10 cellular contexts compared by ENCODE assay signal in the genomic region with DNA sequence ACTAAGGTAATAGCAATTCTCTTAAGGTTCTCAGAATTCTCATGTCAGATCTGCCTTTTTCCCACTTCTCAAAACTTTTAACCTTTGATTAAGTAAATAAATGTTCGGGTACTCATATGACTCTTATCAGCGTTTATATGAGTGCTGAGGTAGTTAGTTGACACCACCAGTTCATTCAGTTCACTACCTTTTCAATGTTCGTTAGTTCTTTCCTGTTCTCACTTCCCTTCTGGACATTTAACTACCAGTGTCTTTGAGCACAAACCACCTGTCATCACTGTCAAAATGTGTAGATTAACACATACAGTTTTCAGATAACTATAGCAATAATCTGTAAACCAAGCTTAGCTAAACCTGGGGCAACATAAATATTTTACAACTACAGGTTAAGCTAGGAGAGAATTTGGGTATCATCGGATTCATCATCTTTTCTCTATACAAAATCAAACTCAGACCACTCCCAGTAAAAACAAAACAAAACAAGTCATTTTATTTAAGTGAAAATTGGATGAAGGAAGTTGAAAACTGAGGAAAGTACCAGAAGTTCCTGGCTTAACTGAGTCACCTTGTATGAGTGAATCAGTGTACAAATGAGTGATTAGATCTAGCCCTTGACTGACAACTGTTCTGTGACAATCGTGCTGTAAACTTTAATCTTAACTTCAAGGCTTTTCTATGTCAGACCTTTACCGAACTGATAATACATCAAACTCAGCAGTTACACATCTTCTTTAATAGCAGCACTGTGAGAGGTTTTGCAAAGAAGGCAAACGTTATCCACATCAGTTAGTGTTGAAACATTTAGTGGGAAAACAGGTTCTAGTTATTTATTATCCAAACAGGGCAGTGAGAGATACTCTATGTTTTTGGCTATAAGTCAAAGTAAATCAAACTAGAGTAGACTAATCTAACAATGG. TPM values are rescaled to one million over a fixed set of nuclear protein-coding genes. Genes with fewer than 3 reads are reported as not detected.
A peak's percentile ranks its signal among the peaks of the same experiment; 100 is the strongest.
DNase-seq lines count a peak whose midpoint lies in the region; ATAC-seq and TF ChIP-seq lines count a peak whose summit lies in the region.
"Had no signal": no experiment of that assay in that cellular context is flagged by ENCODE, and none has a peak within 500 bp of the region (broad histone marks: within the 10 kb centered on the region; RNA-seq: fewer than 3 reads in every experiment).

No MANE protein-coding gene starts in this region.

- no peak for TF ChIP-seq CTCF in OCI-LY1 (IDR thresholded peaks at IDR 0.05; ENCODE audit: low read length)

- H3K79me2 ChIP-seq in OCI-LY1 (ENCODE audit: insufficient read depth, low read length), result no peaks in the 10 kb centered on the region

- H3K27ac ChIP-seq in OCI-LY1 (ENCODE audit: low read depth, low read length, poor library complexity, severe bottlenecking), result peak overlapping the region; percentile 59
- no peak overlapping the region for H3K27ac ChIP-seq in aorta (ENCODE audit: low read depth in 1 of 2, low read length in 2 of 2)
- H3K27ac ChIP-seq in naive thymus-derived CD4-positive, alpha-beta T cell (ENCODE audit: low read depth, low read length), result no peak overlapping the region
- H3K27ac ChIP-seq: SJCRH30 had no signal

- CTCF ChIA-PET in naive thymus-derived CD4-positive, alpha-beta T cell (lab: Charles Lee), result interaction anchor here (0.5 kb wide), 1 partner anchor 12 kb away, joined by 3 read pairs; no protein-coding TSS in a partner anchor

- no peaks in the 10 kb centered on the region for H3K36me3 Mint-ChIP-seq in stimulated activated naive B cell treated with anti-CD40 and anti-IgM and Interleukin-4, amounts not matched to agents 10 μg/mL and 1 μg/mL and 100 μg/mL, for 72 hours
- H3K36me3 Mint-ChIP-seq in naive thymus-derived CD4-positive, alpha-beta T cell, result no peaks in the 10 kb centered on the region
- H3K36me3 Mint-ChIP-seq: activated naive CD4-positive, alpha-beta T cell treated with anti-CD3 and anti-CD28 coated beads, Interleukin-2, amount 50 U/mL, for 24 hours had no signal

- ATAC-seq in activated CD4-positive, CD25-positive, alpha-beta regulatory T cell treated with anti-CD3 and anti-CD28 coated beads, Interleukin-2, amount 50 U/mL, for 24 hours, result peak; percentile 26 to 64
- ATAC-seq in HG02798 (IDR thresholded peaks at IDR 0.05; ENCODE audit: poor library complexity, unreplicated experiment) (peak; percentile 85), aorta (ENCODE audit: low FRiP score) (no peak)
- peak; percentile 88 to 92 for ATAC-seq in stimulated activated naive B cell treated with anti-CD40 and anti-IgM and Interleukin-4, amounts not matched to agents 10 μg/mL and 1 μg/mL and 100 μg/mL, for 72 hours (replicated peaks)
- no peak for ATAC-seq in naive thymus-derived CD4-positive, alpha-beta T cell

- H4K20me1 ChIP-seq in OCI-LY1 (ENCODE audit: insufficient read depth, low read length), result no peaks in the 10 kb centered on the region

- no peaks in the 10 kb centered on the region for H3K9me3 ChIP-seq in OCI-LY1 (ENCODE audit: low read length)
- no peaks in the 10 kb centered on the region for H3K9me3 ChIP-seq in aorta (ENCODE audit: control insufficient read depth, low read length)
- no peaks in the 10 kb centered on the region for H3K9me3 ChIP-seq in naive thymus-derived CD4-positive, alpha-beta T cell (ENCODE audit: control insufficient read depth in 2 of 3, low read length in 3 of 3)
- H3K9me3 ChIP-seq: SJCRH30 had no signal

- H3K36me3 ChIP-seq in OCI-LY1 (ENCODE audit: insufficient read depth, low read length), result no peaks in the 10 kb centered on the region
- H3K36me3 ChIP-seq in aorta (ENCODE audit: control insufficient read depth in 1 of 2, insufficient read depth in 2 of 2, low read length in 1 of 2), result no peaks in the 10 kb centered on the region
- H3K36me3 ChIP-seq in naive thymus-derived CD4-positive, alpha-beta T cell (ENCODE audit: control insufficient read depth in 2 of 3, insufficient read depth in 3 of 3, low read length in 3 of 3), result no peaks in the 10 kb centered on the region
- H3K36me3 ChIP-seq: SJCRH30 had no signal

- H3K4me3 ChIP-seq in OCI-LY1 (ENCODE audit: low read depth, low read length, poor library complexity, severe bottlenecking) (no peak overlapping the region), aorta (ENCODE audit: low read length in 2 of 2) (no peak overlapping the region)
- no peak overlapping the region for H3K4me3 ChIP-seq in naive thymus-derived CD4-positive, alpha-beta T cell (ENCODE audit: low read length)
- H3K4me3 ChIP-seq: SJCRH30 had no signal

- peaks cover 7 to 9% of the 10 kb centered on the region in 2 donors for H3K4me1 Mint-ChIP-seq in stimulated activated naive B cell treated with anti-CD40 and anti-IgM and Interleukin-4, amounts not matched to agents 10 μg/mL and 1 μg/mL and 100 μg/mL, for 72 hours
- no peaks in the 10 kb centered on the region for H3K4me1 Mint-ChIP-seq in naive thymus-derived CD4-positive, alpha-beta T cell
- H3K4me1 Mint-ChIP-seq: activated naive CD4-positive, alpha-beta T cell treated with anti-CD3 and anti-CD28 coated beads, Interleukin-2, amount 50 U/mL, for 24 hours had no signal

- DNase-seq in activated CD4-positive, CD25-positive, alpha-beta regulatory T cell treated with anti-CD3 and anti-CD28 coated beads, Interleukin-2, amount 50 U/mL, for 72 hours, result no peak
- no peak for DNase-seq in stimulated activated naive B cell treated with anti-CD40 and anti-IgM and Interleukin-4, amounts not matched to agents 10 μg/mL and 1 μg/mL and 100 μg/mL, for 72 hours
- DNase-seq in aorta, result no peak
- DNase-seq in NK-92 treated with Interleukin-12 subunit alpha and Interleukin-12 subunit beta, amount 100 ng/mL, for 24 hours (lab: John Stamatoyannopoulos, UW), result no peak
- no peak for DNase-seq in naive thymus-derived CD4-positive, alpha-beta T cell
- DNase-seq: SJCRH30 had no signal

- H3K9ac ChIP-seq in OCI-LY1 (ENCODE audit: low read length), result no peak overlapping the region; the same call in 1 of the 2 replicates

- H3K9me2 ChIP-seq in OCI-LY1 (ENCODE audit: low read depth, low read length), result no peaks in the 10 kb centered on the region

- no peaks in the 10 kb centered on the region for H3K9me3 Mint-ChIP-seq in stimulated activated naive B cell treated with anti-CD40 and anti-IgM and Interleukin-4, amounts not matched to agents 10 μg/mL and 1 μg/mL and 100 μg/mL, for 72 hours
- H3K9me3 Mint-ChIP-seq in naive thymus-derived CD4-positive, alpha-beta T cell, result peaks cover 0 to 1% (median 0%) of the 10 kb centered on the region in 11 donors
- H3K9me3 Mint-ChIP-seq: activated naive CD4-positive, alpha-beta T cell treated with anti-CD3 and anti-CD28 coated beads, Interleukin-2, amount 50 U/mL, for 24 hours had no signal

- 40 to 41% methylated on average over 7 of the region's 7 CpGs for WGBS in aorta, 2 donors

- peak overlapping the region; percentile 89 for H2AFZ ChIP-seq in OCI-LY1 (ENCODE audit: low read length)

- H3K4me3 Mint-ChIP-seq in stimulated activated naive B cell treated with anti-CD40 and anti-IgM and Interleukin-4, amounts not matched to agents 10 μg/mL and 1 μg/mL and 100 μg/mL, for 72 hours, result no peak overlapping the region
- H3K4me3 Mint-ChIP-seq in naive thymus-derived CD4-positive, alpha-beta T cell, result no peak overlapping the region
- H3K4me3 Mint-ChIP-seq: activated naive CD4-positive, alpha-beta T cell treated with anti-CD3 and anti-CD28 coated beads, Interleukin-2, amount 50 U/mL, for 24 hours had no signal

- peaks cover 13 to 15% of the 10 kb centered on the region in 2 donors for H3K27me3 Mint-ChIP-seq in stimulated activated naive B cell treated with anti-CD40 and anti-IgM and Interleukin-4, amounts not matched to agents 10 μg/mL and 1 μg/mL and 100 μg/mL, for 72 hours
- H3K27me3 Mint-ChIP-seq in naive thymus-derived CD4-positive, alpha-beta T cell, result peaks cover 10 to 34% (median 28%) of the 10 kb centered on the region in 5 donors

- H3K27me3 ChIP-seq in OCI-LY1 (ENCODE audit: insufficient read depth, low read length) (no peaks in the 10 kb centered on the region), aorta (ENCODE audit: control insufficient read depth in 1 of 2, insufficient read depth in 2 of 2, low read length in 1 of 2) (no peaks in the 10 kb centered on the region)
- H3K27me3 ChIP-seq in naive thymus-derived CD4-positive, alpha-beta T cell (ENCODE audit: control insufficient read depth in 2 of 2, insufficient read depth in 2 of 2, low read length in 2 of 2), result no peaks in the 10 kb centered on the region
- H3K27me3 ChIP-seq: SJCRH30 had no signal

- intact Hi-C loops in aorta (cut with DNase I), result no loop called here
- intact Hi-C loops in naive thymus-derived CD4-positive, alpha-beta T cell (cut with micrococcal nuclease), result no loop called here

- peak overlapping the region; percentile 15 for H3K27ac Mint-ChIP-seq in stimulated activated naive B cell treated with anti-CD40 and anti-IgM and Interleukin-4, amounts not matched to agents 10 μg/mL and 1 μg/mL and 100 μg/mL, for 72 hours
- H3K27ac Mint-ChIP-seq in naive thymus-derived CD4-positive, alpha-beta T cell, result no peak overlapping the region
- H3K27ac Mint-ChIP-seq: activated naive CD4-positive, alpha-beta T cell treated with anti-CD3 and anti-CD28 coated beads, Interleukin-2, amount 50 U/mL, for 24 hours had no signal

- H3K4me2 ChIP-seq in OCI-LY1 (ENCODE audit: low read length), result peak overlapping the region; percentile 46

- POLR2A ChIA-PET in naive thymus-derived CD4-positive, alpha-beta T cell (lab: Charles Lee), result no interaction called here

- H3K4me1 ChIP-seq in OCI-LY1 (ENCODE audit: insufficient read depth, low read length, severe bottlenecking) (peaks cover 19% of the 10 kb centered on the region), aorta (ENCODE audit: control insufficient read depth in 1 of 2, insufficient read depth in 2 of 2, low read length in 2 of 2) (no peaks in the 10 kb centered on the region)
- H3K4me1 ChIP-seq in naive thymus-derived CD4-positive, alpha-beta T cell (ENCODE audit: control insufficient read depth in 2 of 2, insufficient read depth in 2 of 2, low read length in 2 of 2), result no peaks in the 10 kb centered on the region

- no peaks in the 10 kb centered on the region for H3F3A ChIP-seq in OCI-LY1 (ENCODE audit: insufficient read depth, low read length)

RNA-seq across cellular contexts. Expression of a gene that starts 41.9 kb away (rescaled TPM):
- total RNA-seq in aorta, result not detected
- polyA plus RNA-seq in aorta, result under 1 TPM in 1 of 2 donors, not detected in 1; 0.75 TPM
- not detected for total RNA-seq in naive thymus-derived CD4-positive, alpha-beta T cell
- polyA plus RNA-seq in naive thymus-derived CD4-positive, alpha-beta T cell, result under 1 TPM in 1 of 2 donors, not detected in 1; 0.45 TPM
- total RNA-seq: SJCRH30 had no signal

Comparison
In these comparisons a context has a peak if more than half of its experiments do, and no peak if none do; other contexts are left out.
1. ATAC-seq: peak in activated CD4-positive, CD25-positive, alpha-beta regulatory T cell treated with anti-CD3 and anti-CD28 coated beads, Interleukin-2, amount 50 U/mL, for 24 hours (2 of 2), HG02798 (single experiment) and stimulated activated naive B cell treated with anti-CD40 and anti-IgM and Interleukin-4, amounts not matched to agents 10 μg/mL and 1 μg/mL and 100 μg/mL, for 72 hours (2 of 2); none in aorta (single experiment) and naive thymus-derived CD4-positive, alpha-beta T cell (single experiment).